ENCODE assay signal across 11 cellular contexts in the genomic region with DNA sequence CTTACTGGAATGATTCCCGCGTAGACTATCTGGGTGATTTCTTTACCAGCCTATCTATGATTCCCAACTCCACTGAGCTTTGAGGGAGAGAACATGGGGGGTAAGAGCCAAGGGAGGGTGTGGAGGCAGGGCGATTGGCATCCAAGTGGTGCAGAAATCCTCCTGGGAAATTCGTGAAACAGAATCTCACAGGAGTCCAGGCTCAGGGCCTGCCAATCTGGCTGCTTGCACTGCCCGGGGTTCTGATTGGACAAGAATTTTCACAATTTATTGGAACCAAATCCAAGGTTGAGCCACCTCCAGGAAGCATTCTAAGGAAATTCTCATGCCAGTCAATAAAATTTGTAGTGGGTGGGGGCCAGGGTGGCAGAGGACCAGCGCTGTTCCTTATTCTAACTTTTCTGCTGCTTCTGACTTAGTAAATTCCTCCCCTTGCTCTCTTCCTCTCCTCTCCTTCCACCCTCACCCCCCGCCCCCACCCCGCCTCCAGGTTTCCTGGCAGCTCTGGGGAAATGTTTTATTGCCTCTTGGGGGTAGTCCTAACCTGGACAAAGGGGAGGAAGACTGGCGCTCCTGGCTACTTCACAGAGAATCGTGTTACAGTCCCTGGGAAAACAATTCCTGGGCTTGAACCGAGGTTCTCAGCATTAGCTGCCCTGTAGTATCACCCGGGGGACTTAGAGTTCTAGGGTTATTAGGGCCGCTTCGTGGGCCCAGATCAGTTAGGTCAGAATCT. TPM values are rescaled to one million over a fixed set of nuclear protein-coding genes. Genes with fewer than 3 reads are reported as not detected.
A peak's percentile ranks its signal among the peaks of the same experiment; 100 is the strongest.
DNase-seq lines count a peak whose midpoint lies in the region; ATAC-seq and TF ChIP-seq lines count a peak whose summit lies in the region.
"Had no signal": no experiment of that assay in that cellular context is flagged by ENCODE, and none has a peak within 500 bp of the region (broad histone marks: within the 10 kb centered on the region; RNA-seq: fewer than 3 reads in every experiment).

No MANE protein-coding gene starts in this region.

- ATAC-seq in Panc1 (0 out of 2 replicates have a peak, but pooled peaks have one; percentile 10), HG02798 (IDR thresholded peaks at IDR 0.05; ENCODE audit: poor library complexity, unreplicated experiment) (no peak), HG02610 (IDR thresholded peaks at IDR 0.05; ENCODE audit: unreplicated experiment) (no peak), GM18909 (IDR thresholded peaks at IDR 0.05; ENCODE audit: poor library complexity, unreplicated experiment) (no peak)
- no peak for ATAC-seq in stimulated activated effector memory CD8-positive, alpha-beta T cell treated with anti-CD3 and anti-CD28 coated beads, Interleukin-12 subunit alpha, Interleukin-12 subunit beta, amount 100 ng/mL, for 72 hours

- H3K27ac Mint-ChIP-seq in activated CD4-positive, alpha-beta T cell treated with anti-CD3 and anti-CD28 coated beads, Interleukin-2, amount 10 ng/mL, durations not matched to agents 7 days and 5 days = no peak overlapping the region
- H3K27ac Mint-ChIP-seq in stimulated activated effector memory CD8-positive, alpha-beta T cell treated with anti-CD3 and anti-CD28 coated beads, Interleukin-12 subunit alpha, Interleukin-12 subunit beta, amount 100 ng/mL, for 72 hours = no peak overlapping the region

- intact Hi-C loops in Panc1 (cut with micrococcal nuclease; ENCODE audit: unreplicated experiment) = loop anchor here (5.0 to 10.0 kb wide), 4 partner anchors 146 to 443 kb away; partner anchors contain the start of gene TXNDC5

- H3K36me3 Mint-ChIP-seq in activated CD4-positive, alpha-beta T cell treated with anti-CD3 and anti-CD28 coated beads, Interleukin-2, amount 10 ng/mL, durations not matched to agents 7 days and 5 days (ENCODE audit: low read depth) = no peaks in the 10 kb centered on the region
- no peaks in the 10 kb centered on the region for H3K36me3 Mint-ChIP-seq in stimulated activated effector memory CD8-positive, alpha-beta T cell treated with anti-CD3 and anti-CD28 coated beads, Interleukin-12 subunit alpha, Interleukin-12 subunit beta, amount 100 ng/mL, for 72 hours

- no peak overlapping the region for H3K9ac ChIP-seq in iPS-18a (ENCODE audit: low read length)

- no peaks in the 10 kb centered on the region for H3K9me3 ChIP-seq in Panc1 (ENCODE audit: control insufficient read depth, insufficient read depth, low read depth, low read length)
- H3K9me3 ChIP-seq in iPS-18a (ENCODE audit: control insufficient read depth, low read depth, low read length) = no peaks in the 10 kb centered on the region
- H3K9me3 ChIP-seq: neutrophil had no signal

- no peaks in the 10 kb centered on the region; the same call in 1 of the 2 replicates for H3K36me3 ChIP-seq in Panc1 (ENCODE audit: control insufficient read depth, insufficient read depth, low read length)
- no peaks in the 10 kb centered on the region for H3K36me3 ChIP-seq in iPS-18a (ENCODE audit: control insufficient read depth, low read depth, low read length)
- H3K36me3 ChIP-seq: neutrophil had no signal

- POLR2A ChIA-PET in activated CD4-positive, alpha-beta T cell treated with anti-CD3 and anti-CD28 coated beads, Interleukin-2, amount 10 ng/mL, durations not matched to agents 7 days and 5 days (lab: Charles Lee) = no interaction called here
- POLR2A ChIA-PET in Panc1 (lab: Charles Lee) = interaction anchor here (0.6 kb wide), 1 partner anchor 194 kb away, joined by 3 read pairs; no protein-coding TSS in a partner anchor

- CTCF ChIA-PET in activated CD4-positive, alpha-beta T cell treated with anti-CD3 and anti-CD28 coated beads, Interleukin-2, amount 10 ng/mL, durations not matched to agents 7 days and 5 days (lab: Charles Lee) = interaction anchor here (1.1 kb wide), 1 partner anchor 373 kb away, joined by 5 read pairs; the partner anchor contains the start of gene EEF1E1
- CTCF ChIA-PET in Panc1 (lab: Charles Lee) = interaction anchor here (0.6 to 0.7 kb wide), 3 partner anchors 192 to 450 kb away, joined by 5 to 11 read pairs (median 8); no protein-coding TSS in a partner anchor

- no peak for TF ChIP-seq CTCF in Panc1 (IDR thresholded peaks at IDR 0.05)

- H3K27ac ChIP-seq in Panc1 (ENCODE audit: low read length) = peak overlapping the region; percentile 91
- H3K27ac ChIP-seq in iPS-18a (ENCODE audit: low read length) = no peak overlapping the region

- no peaks in the 10 kb centered on the region for H3K9me3 Mint-ChIP-seq in activated CD4-positive, alpha-beta T cell treated with anti-CD3 and anti-CD28 coated beads, Interleukin-2, amount 10 ng/mL, durations not matched to agents 7 days and 5 days
- no peaks in the 10 kb centered on the region for H3K9me3 Mint-ChIP-seq in stimulated activated effector memory CD8-positive, alpha-beta T cell treated with anti-CD3 and anti-CD28 coated beads, Interleukin-12 subunit alpha, Interleukin-12 subunit beta, amount 100 ng/mL, for 72 hours

- H3K4me3 ChIP-seq in Panc1 (ENCODE audit: low read depth in 2 of 2, low read length in 2 of 2) (peak overlapping the region; percentile 61 to 85), iPS-18a (ENCODE audit: low read length) (peak overlapping the region; percentile 60)

- in situ Hi-C loops in Panc1 (cut with HindIII; ENCODE audit: low pct_unique_long_range_greater_than_20kb, low sequenced_read_pairs) = no loop called here

- H3K4me1 ChIP-seq in Panc1 (ENCODE audit: control insufficient read depth, insufficient read depth, low read length) = peaks cover 37% of the 10 kb centered on the region
- H3K4me1 ChIP-seq in iPS-18a (ENCODE audit: control insufficient read depth, low read depth, low read length) = peaks cover 28% of the 10 kb centered on the region

- no TSS peak for BruUV-seq in Panc1 (replicated peaks; lab: Mats Ljungman, UMichigan)

- H3K27me3 Mint-ChIP-seq in activated CD4-positive, alpha-beta T cell treated with anti-CD3 and anti-CD28 coated beads, Interleukin-2, amount 10 ng/mL, durations not matched to agents 7 days and 5 days = peaks cover 75% of the 10 kb centered on the region

- H3K27me3 ChIP-seq in Panc1 (ENCODE audit: control insufficient read depth, insufficient read depth, low read length) (no peaks in the 10 kb centered on the region), iPS-18a (ENCODE audit: control insufficient read depth, insufficient read depth, low read length) (peaks cover 74% of the 10 kb centered on the region)

- peaks cover 19% of the 10 kb centered on the region for H3K4me1 Mint-ChIP-seq in activated CD4-positive, alpha-beta T cell treated with anti-CD3 and anti-CD28 coated beads, Interleukin-2, amount 10 ng/mL, durations not matched to agents 7 days and 5 days
- H3K4me1 Mint-ChIP-seq in stimulated activated effector memory CD8-positive, alpha-beta T cell treated with anti-CD3 and anti-CD28 coated beads, Interleukin-12 subunit alpha, Interleukin-12 subunit beta, amount 100 ng/mL, for 72 hours = peaks cover 17% of the 10 kb centered on the region

- DNase-seq in activated CD4-positive, alpha-beta T cell treated with anti-CD3 and anti-CD28 coated beads, Interleukin-2, amount 10 ng/mL, durations not matched to agents 7 days and 5 days = no peak
- DNase-seq in activated CD4-positive, alpha-beta T cell treated with anti-CD3 and anti-CD28 coated beads for 1 hour = no peak
- no peak for DNase-seq in Panc1 (ENCODE audit: low read depth, low spot score)
- DNase-seq in stimulated activated effector memory CD8-positive, alpha-beta T cell treated with anti-CD3 and anti-CD28 coated beads, Interleukin-12 subunit alpha, Interleukin-12 subunit beta, amount 100 ng/mL, for 72 hours (ENCODE audit: low spot score in 2 of 2) = no peak
- DNase-seq: effector CD8-positive, alpha-beta T cell; NCI-H1436 treated with DMSO at 0.1 percent for 48 hours had no signal

- H3K4me3 Mint-ChIP-seq in activated CD4-positive, alpha-beta T cell treated with anti-CD3 and anti-CD28 coated beads, Interleukin-2, amount 10 ng/mL, durations not matched to agents 7 days and 5 days = peak overlapping the region; percentile 56
- H3K4me3 Mint-ChIP-seq in stimulated activated effector memory CD8-positive, alpha-beta T cell treated with anti-CD3 and anti-CD28 coated beads, Interleukin-12 subunit alpha, Interleukin-12 subunit beta, amount 100 ng/mL, for 72 hours = peak overlapping the region; percentile 46

RNA-seq across cellular contexts. Expression of gene BMP6, which starts 3.1 kb away (rescaled TPM):
- not detected for total RNA-seq in activated CD4-positive, alpha-beta T cell treated with anti-CD3 and anti-CD28 coated beads, Interleukin-2, amount 10 ng/mL, durations not matched to agents 7 days and 5 days
- 13.6 TPM for total RNA-seq in Panc1 (2021; ENCODE audit: unreplicated experiment)
- 12.0 TPM for polyA plus RNA-seq in Panc1 (2012; ENCODE audit: insufficient read length)

Comparison
In these comparisons a context has a peak if more than half of its experiments do, and no peak if none do; other contexts are left out.
1. RNA of gene BMP6, which starts 3.1 kb away (total RNA-seq): 13.6 TPM in Panc1 (single experiment); not detected in activated CD4-positive, alpha-beta T cell treated with anti-CD3 and anti-CD28 coated beads, Interleukin-2, amount 10 ng/mL, durations not matched to agents 7 days and 5 days; every median in the first group is over 10 times any median in the second.